In genomic region chr2:221780281-221780688, GRCh38 we compare ENCODE assay signal across 15 cellular contexts.
DNase-seq lines count a peak whose midpoint lies in the region; ATAC-seq and TF ChIP-seq lines count a peak whose summit lies in the region.
"Had no signal": no experiment of that assay in that cellular context is flagged by ENCODE, and none has a peak within 500 bp of the region (broad histone marks: within the 10 kb centered on the region; RNA-seq: fewer than 3 reads in every experiment).

No MANE protein-coding gene starts in this region.

- no peak overlapping the region for H3K4me3 ChIP-seq in epithelial cell of esophagus (ENCODE audit: low read length)
- no peak overlapping the region for H3K4me3 ChIP-seq in muscle layer of duodenum (ENCODE audit: low read depth in 1 of 2, low read length in 2 of 2)

- no peaks in the 10 kb centered on the region for H3K36me3 ChIP-seq in muscle layer of duodenum (ENCODE audit: control insufficient read depth in 1 of 2, insufficient read depth in 2 of 2, low read length in 2 of 2)

- DNase-seq in AG08396 (ENCODE audit: low spot score) (peak; percentile 12), NCI-H226 (peak; percentile 57), epithelial cell of esophagus (ENCODE audit: low read depth) (peak; percentile 73), HuH-7 (ENCODE audit: low spot score) (no peak), C1 segment of cervical spinal cord (lab: John Stamatoyannopoulos, UW) (no peak), NCI-H1930 (lab: John Stamatoyannopoulos, UW) (no peak)
- DNase-seq: activated CD4-positive, alpha-beta T cell treated with anti-CD3 and anti-CD28 coated beads for 1 hour; activated T-cell treated with anti-CD3 and anti-CD28 coated beads, Interleukin-2, amount 50 U/mL, for 72 hours; central memory CD4-positive, alpha-beta T cell; DMS53; NCI-H1048; SW 1271 had no signal

- peaks cover 4 to 8% of the 10 kb centered on the region in 2 donors for H3K4me1 ChIP-seq in muscle layer of duodenum (ENCODE audit: control insufficient read depth in 1 of 2, insufficient read depth in 2 of 2, low read length in 2 of 2)

- no peaks in the 10 kb centered on the region for H3K27me3 ChIP-seq in muscle layer of duodenum (ENCODE audit: low read depth, low read length)

- H3K9me3 ChIP-seq in muscle layer of duodenum (ENCODE audit: control insufficient read depth in 1 of 2, low read length in 2 of 2) = no peaks in the 10 kb centered on the region

- no peak for TF ChIP-seq CTCF in epithelial cell of esophagus (IDR thresholded peaks at IDR 0.05; ENCODE audit: insufficient read depth, low read depth, low read length, missing control alignments)

- peak overlapping the region; percentile 35 for H3K27ac ChIP-seq in muscle layer of duodenum (ENCODE audit: low read length)

- no peak for ATAC-seq in GM21390 (IDR thresholded peaks at IDR 0.05; ENCODE audit: unreplicated experiment)
- ATAC-seq: activated T-cell treated with anti-CD3 and anti-CD28 coated beads, Interleukin-2, amount 50 U/mL, for 72 hours; natural killer cell treated with Interleukin-12 subunit alpha and Interleukin-12 subunit beta and Interleukin-15 and Interleukin-18, amount 100 ng/mL, for 72 hours had no signal

Comparison
In these comparisons a context has a peak if more than half of its experiments do, and no peak if none do; other contexts are left out.
1. DNase-seq: peak in AG08396 (single experiment), NCI-H226 (single experiment) and epithelial cell of esophagus (single experiment); none in HuH-7 (single experiment), C1 segment of cervical spinal cord (0 of 14) and NCI-H1930 (0 of 2).